Comparison of ENCODE assay signal across 11 cellular contexts in the genomic region with DNA sequence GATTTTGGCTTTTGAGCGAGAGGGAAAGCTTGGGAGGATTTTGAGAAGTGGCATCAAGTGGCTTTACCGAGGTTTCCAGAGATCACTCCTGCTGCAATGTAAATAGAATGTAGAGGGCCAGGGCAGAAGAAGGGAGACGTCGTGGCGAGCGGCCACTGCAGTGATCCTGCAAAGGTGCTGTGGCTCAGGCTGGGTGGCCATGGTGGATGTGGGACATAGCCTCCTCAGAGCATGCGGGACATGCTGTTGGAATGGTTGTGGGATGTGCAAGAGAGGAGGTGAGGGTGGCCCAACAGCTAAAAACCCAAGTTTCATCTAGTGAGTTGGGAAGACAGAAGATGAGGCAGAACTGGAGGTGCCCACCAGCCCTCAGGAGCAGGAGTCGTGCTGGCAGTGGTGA. TPM values are rescaled to one million over a fixed set of nuclear protein-coding genes. Genes with fewer than 3 reads are reported as not detected.
"Had no signal": no experiment of that assay in that cellular context is flagged by ENCODE, and none has a peak within 500 bp of the region (broad histone marks: within the 10 kb centered on the region; RNA-seq: fewer than 3 reads in every experiment).

No MANE protein-coding gene starts in this region.

- H3K27ac ChIP-seq: GM23248, KMS-11 had no signal

- H3K4me3 ChIP-seq: GM23248 had no signal

- H3K9ac ChIP-seq: GM23248, KMS-11 had no signal

- H3K9me3 Mint-ChIP-seq: HFFc6 had no signal

- H3K4me2 ChIP-seq: KMS-11 had no signal

- H3K4me3 Mint-ChIP-seq: H9, HFFc6, IgD-negative memory B cell had no signal

- H2AFZ ChIP-seq: GM23248 had no signal

- FAIRE-seq: H54, HTR-8/SVneo had no signal

- ATAC-seq: HCT116 had no signal

- DNase-seq: GM23248, GOT3, H9, HFFc6, KBM-7 had no signal

- H3K27ac Mint-ChIP-seq: H9, HFFc6, IgD-negative memory B cell had no signal

RNA-seq across cellular contexts. Expression of a gene that starts 3.1 kb away (rescaled TPM):
- total RNA-seq: HT-29 had no signal
